ENCODE assay signal across 24 cellular contexts in the genomic region with DNA sequence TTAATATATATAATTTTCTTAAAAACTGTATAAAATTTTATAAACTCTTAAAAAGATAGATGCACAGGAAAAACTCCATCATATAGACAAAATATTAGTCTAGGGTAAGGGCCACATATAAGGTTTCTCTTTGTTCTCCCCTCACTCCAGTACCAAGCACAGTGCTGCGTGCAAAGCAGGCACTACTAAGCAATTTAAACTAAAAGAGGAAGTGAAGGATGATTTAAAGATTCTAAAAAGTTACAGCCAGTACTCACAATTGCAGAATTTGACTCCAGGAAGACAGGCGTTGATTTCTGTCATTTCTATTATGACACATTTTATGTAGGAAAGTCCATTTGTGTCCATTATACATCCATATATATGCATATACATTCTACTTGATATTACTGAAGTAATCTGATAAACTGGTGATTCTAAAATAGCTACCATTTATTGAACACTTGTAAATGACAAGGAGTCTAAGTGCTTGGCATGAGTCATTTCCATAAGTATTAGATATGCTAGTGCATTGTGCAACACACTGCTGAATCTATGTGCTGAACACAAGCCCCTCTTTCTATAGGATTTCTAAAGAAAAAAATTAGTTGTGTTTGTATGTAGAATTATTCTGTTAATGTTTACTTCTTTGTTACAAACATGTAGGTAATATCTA.
"Had no signal": no experiment of that assay in that cellular context is flagged by ENCODE, and none has a peak within 500 bp of the region (broad histone marks: within the 10 kb centered on the region; RNA-seq: fewer than 3 reads in every experiment).

No MANE protein-coding gene starts in this region.

- DNase-seq: activated CD4-positive, alpha-beta T cell treated with anti-CD3 and anti-CD28 coated beads for 4 hours; activated CD4-positive, alpha-beta T cell treated with anti-CD3 and anti-CD28 coated beads, Interleukin-2, amount 50 U/mL, for 4 hours; activated naive CD4-positive, alpha-beta T cell; activated T-cell treated with anti-CD3 and anti-CD28 coated beads for 4 hours; activated T-cell treated with anti-CD3 and anti-CD28 coated beads, Interleukin-2, amount 50 U/mL, for 72 hours; anterior cingulate cortex; body of pancreas; dermis blood vessel endothelial cell; effector CD4-positive, alpha-beta T cell; glutamatergic neuron; left lung; mucosa of descending colon; posterior cingulate gyrus; right cardiac atrium; spleen; stimulated activated naive CD4-positive, alpha-beta T cell; tibial artery; upper lobe of right lung had no signal

- H3K4me3 ChIP-seq: body of pancreas, left lung, lung, mucosa of descending colon, spleen, suprapubic skin, tibial artery, upper lobe of right lung had no signal

- H3K27ac Mint-ChIP-seq: activated naive CD4-positive, alpha-beta T cell treated with anti-CD3 and anti-CD28 coated beads, Interleukin-2, amount 50 U/mL, for 72 hours; activated T-cell treated with anti-CD3 and anti-CD28 coated beads, Interleukin-2, amount 50 U/mL, for 72 hours; natural killer cell treated with Interleukin-12 subunit alpha and Interleukin-12 subunit beta and Interleukin-15 and Interleukin-18, amount 100 ng/mL, for 72 hours had no signal

- H3K36me3 ChIP-seq: left lung, spleen, suprapubic skin, tibial artery, upper lobe of right lung had no signal

- H3K9me3 ChIP-seq: body of pancreas, mucosa of descending colon, tibial artery, upper lobe of right lung had no signal

- H3K4me3 Mint-ChIP-seq: activated T-cell treated with anti-CD3 and anti-CD28 coated beads, Interleukin-2, amount 50 U/mL, for 72 hours; natural killer cell treated with Interleukin-12 subunit alpha and Interleukin-12 subunit beta and Interleukin-15 and Interleukin-18, amount 100 ng/mL, for 72 hours had no signal

- H3K36me3 Mint-ChIP-seq: natural killer cell treated with Interleukin-12 subunit alpha and Interleukin-12 subunit beta and Interleukin-15 and Interleukin-18, amount 100 ng/mL, for 72 hours had no signal

- H3K27me3 ChIP-seq: body of pancreas, suprapubic skin, tibial artery had no signal

- H3K4me1 ChIP-seq: body of pancreas, left lung, spleen, suprapubic skin, tibial artery, upper lobe of right lung had no signal

- H3K9me3 Mint-ChIP-seq: natural killer cell treated with Interleukin-12 subunit alpha and Interleukin-12 subunit beta and Interleukin-15 and Interleukin-18, amount 100 ng/mL, for 72 hours had no signal

- H3K27me3 Mint-ChIP-seq: natural killer cell treated with Interleukin-12 subunit alpha and Interleukin-12 subunit beta and Interleukin-15 and Interleukin-18, amount 100 ng/mL, for 72 hours had no signal

- ATAC-seq: activated naive CD4-positive, alpha-beta T cell treated with anti-CD3 and anti-CD28 coated beads, Interleukin-2, amount 50 U/mL, for 72 hours; activated T-cell treated with anti-CD3 and anti-CD28 coated beads, Interleukin-2, amount 50 U/mL, for 72 hours; body of pancreas; left lung; mucosa of descending colon; natural killer cell treated with Interleukin-12 subunit alpha and Interleukin-12 subunit beta and Interleukin-15 and Interleukin-18, amount 100 ng/mL, for 72 hours; right cardiac atrium; upper lobe of right lung had no signal

- H3K27ac ChIP-seq: body of pancreas, epithelial cell of prostate, left lung, spleen, suprapubic skin, tibial artery, upper lobe of right lung, VCaP had no signal
